In genomic region chr7:158536871-158537865, GRCh38 we compare ENCODE assay signal across 2 cellular contexts.
TF ChIP-seq lines count a peak whose summit lies in the region.

No MANE protein-coding gene starts in this region.

TF ChIP-seq in WTC11, 78 proteins besides CTCF, POLR2A, EP300 and RAD21:
- TF ChIP-seq ZBTB43 (CRISPR knock-in tag; IDR thresholded peaks at IDR 0.05) (no peak), SOX15 (CRISPR knock-in tag; IDR thresholded peaks at IDR 0.05) (no peak), SMAD4 (CRISPR knock-in tag; IDR thresholded peaks at IDR 0.05) (no peak)

TF ChIP-seq in HepG2, 621 proteins besides CTCF, POLR2A, EP300 and RAD21 (continued from another document):
- TF ChIP-seq ZNF687 (CRISPR knock-in tag; IDR thresholded peaks at IDR 0.05) (peak; percentile 76), ZBTB38 (CRISPR knock-in tag; IDR thresholded peaks at IDR 0.05) (peak; percentile 86), MYC (CRISPR knock-in tag; IDR thresholded peaks at IDR 0.05; ENCODE audit: borderline replicate concordance) (peak; percentile 54; the same call in 1 of the 2 replicates), ZNF788 (CRISPR knock-in tag; IDR thresholded peaks at IDR 0.05; ENCODE audit: borderline replicate concordance) (peak; percentile 71; the same call in 1 of the 2 replicates), TBX2 (CRISPR knock-in tag; IDR thresholded peaks at IDR 0.05; ENCODE audit: borderline replicate concordance) (peak; percentile 59), STAG1 (CRISPR knock-in tag; IDR thresholded peaks at IDR 0.05) (peak; percentile 14; the same call in 1 of the 2 replicates), SRF (IDR thresholded peaks at IDR 0.05; ENCODE audit: low read depth, low read length) (peak; percentile 72; the same call in 1 of the 2 replicates), RARA (CRISPR knock-in tag; IDR thresholded peaks at IDR 0.05) (peak; percentile 14; the same call in 1 of the 2 replicates), ZBTB33 (CRISPR knock-in tag; IDR thresholded peaks at IDR 0.05) (peak; percentile 28; the same call in 1 of the 2 replicates), SOX13 (IDR thresholded peaks at IDR 0.05) (no peak), SOX13 (CRISPR knock-in tag; conservative IDR thresholded peaks at IDR 0.05 in 1 of 2, IDR thresholded peaks at IDR 0.05 in 1 of 2) (peak in 1 of 2 experiments; percentile 49; a peak in 1 of 4 replicates), MED1 (CRISPR knock-in tag; IDR thresholded peaks at IDR 0.05) (peak; percentile 37; the same call in 1 of the 2 replicates), SOX5 (CRISPR knock-in tag; IDR thresholded peaks at IDR 0.05; ENCODE audit: borderline replicate concordance) (0 out of 2 replicates have a peak, but pooled peaks have one; percentile 10), HMG20B (CRISPR knock-in tag; conservative IDR thresholded peaks at IDR 0.05) (no peak), ASH2L (IDR thresholded peaks at IDR 0.05; ENCODE audit: insufficient read length, low read depth, low read length) (no peak), ZNF12 (CRISPR knock-in tag; IDR thresholded peaks at IDR 0.05) (peak; percentile 94), HOXA3 (CRISPR knock-in tag; IDR thresholded peaks at IDR 0.05) (0 out of 2 replicates have a peak, but pooled peaks have one; percentile 16), ZNF747 (CRISPR knock-in tag; IDR thresholded peaks at IDR 0.05; ENCODE audit: borderline replicate concordance) (0 out of 2 replicates have a peak, but pooled peaks have one; percentile 32), ZNF773 (CRISPR knock-in tag; IDR thresholded peaks at IDR 0.05; ENCODE audit: borderline replicate concordance) (0 out of 2 replicates have a peak, but pooled peaks have one; percentile 18), TARDBP (CRISPR knock-in tag; IDR thresholded peaks at IDR 0.05) (0 out of 2 replicates have a peak, but pooled peaks have one; percentile 29), RFXAP (CRISPR knock-in tag; IDR thresholded peaks at IDR 0.05; ENCODE audit: borderline replicate concordance) (peak; percentile 37; the same call in 1 of the 2 replicates), ZNF446 (CRISPR knock-in tag; IDR thresholded peaks at IDR 0.05) (no peak), ZNF790 (CRISPR knock-in tag; IDR thresholded peaks at IDR 0.05; ENCODE audit: borderline replicate concordance) (no peak), PPARG (CRISPR knock-in tag; conservative IDR thresholded peaks at IDR 0.05) (peak; percentile 32; the same call in 1 of the 2 replicates)
- TF ChIP-seq, protein P1, sequence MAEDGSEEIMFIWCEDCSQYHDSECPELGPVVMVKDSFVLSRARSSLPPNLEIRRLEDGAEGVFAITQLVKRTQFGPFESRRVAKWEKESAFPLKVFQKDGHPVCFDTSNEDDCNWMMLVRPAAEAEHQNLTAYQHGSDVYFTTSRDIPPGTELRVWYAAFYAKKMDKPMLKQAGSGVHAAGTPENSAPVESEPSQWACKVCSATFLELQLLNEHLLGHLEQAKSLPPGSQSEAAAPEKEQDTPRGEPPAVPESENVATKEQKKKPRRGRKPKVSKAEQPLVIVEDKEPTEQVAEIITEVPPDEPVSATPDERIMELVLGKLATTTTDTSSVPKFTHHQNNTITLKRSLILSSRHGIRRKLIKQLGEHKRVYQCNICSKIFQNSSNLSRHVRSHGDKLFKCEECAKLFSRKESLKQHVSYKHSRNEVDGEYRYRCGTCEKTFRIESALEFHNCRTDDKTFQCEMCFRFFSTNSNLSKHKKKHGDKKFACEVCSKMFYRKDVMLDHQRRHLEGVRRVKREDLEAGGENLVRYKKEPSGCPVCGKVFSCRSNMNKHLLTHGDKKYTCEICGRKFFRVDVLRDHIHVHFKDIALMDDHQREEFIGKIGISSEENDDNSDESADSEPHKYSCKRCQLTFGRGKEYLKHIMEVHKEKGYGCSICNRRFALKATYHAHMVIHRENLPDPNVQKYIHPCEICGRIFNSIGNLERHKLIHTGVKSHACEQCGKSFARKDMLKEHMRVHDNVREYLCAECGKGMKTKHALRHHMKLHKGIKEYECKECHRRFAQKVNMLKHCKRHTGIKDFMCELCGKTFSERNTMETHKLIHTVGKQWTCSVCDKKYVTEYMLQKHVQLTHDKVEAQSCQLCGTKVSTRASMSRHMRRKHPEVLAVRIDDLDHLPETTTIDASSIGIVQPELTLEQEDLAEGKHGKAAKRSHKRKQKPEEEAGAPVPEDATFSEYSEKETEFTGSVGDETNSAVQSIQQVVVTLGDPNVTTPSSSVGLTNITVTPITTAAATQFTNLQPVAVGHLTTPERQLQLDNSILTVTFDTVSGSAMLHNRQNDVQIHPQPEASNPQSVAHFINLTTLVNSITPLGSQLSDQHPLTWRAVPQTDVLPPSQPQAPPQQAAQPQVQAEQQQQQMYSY (CRISPR knock-in tag; IDR thresholded peaks at IDR 0.05) = peak; percentile 70
